ENCODE assay signal across 8 cellular contexts in genomic region chr17:17303010-17303846, GRCh38. TPM values are rescaled to one million over a fixed set of nuclear protein-coding genes. Genes with fewer than 3 reads are reported as not detected.
A peak's percentile ranks its signal among the peaks of the same experiment; 100 is the strongest.
DNase-seq lines count a peak whose midpoint lies in the region; ATAC-seq and TF ChIP-seq lines count a peak whose summit lies in the region.

TSS of gene NT5M (plus strand) at chr17:17303373. CDS start at chr17:17303551, 178 bp downstream.

- peak in 6 of 7 experiments; percentile 52 to 77 (median 61) for DNase-seq in CD8-positive, alpha-beta T cell
- peak; percentile 50 for DNase-seq in KG1 (lab: John Stamatoyannopoulos, UW)
- DNase-seq in RWPE2 (ENCODE audit: low spot score): peak; percentile 77
- DNase-seq in activated gamma-delta T cell treated with anti-CD3 and anti-CD28 coated beads, Interleukin-2, amount 50 U/mL, for 16 hours (ENCODE audit: low read depth): peak; percentile 40
- peak in 1 of 2 donors; percentile 75 for DNase-seq in suprapubic skin (ENCODE audit: low spot score in 2 of 2)

- intact Hi-C loops in CD8-positive, alpha-beta T cell (cut with DNase I, micrococcal nuclease): loop anchor here in 1 of 2 experiments (2.0 kb wide), 1 partner anchor 66 kb away; the partner anchor contains the start of gene FLCN

- peak within 1 kb of the TSS; percentile 90 for H3K4me3 Mint-ChIP-seq in CD8-positive, alpha-beta T cell

- peaks cover 2% of the 10 kb centered on the region for H3K27me3 Mint-ChIP-seq in CD8-positive, alpha-beta T cell (ENCODE audit: low read depth)

- H3K27me3 ChIP-seq in CD8-positive, alpha-beta T cell (ENCODE audit: insufficient read depth, low read length): no peaks in the 10 kb centered on the region
- H3K27me3 ChIP-seq in RWPE2 (ENCODE audit: insufficient read depth, poor library complexity, severe bottlenecking) (no peaks in the 10 kb centered on the region), gastroesophageal sphincter (no peaks in the 10 kb centered on the region), neutrophil (peaks cover 41% of the 10 kb centered on the region), suprapubic skin (no peaks in the 10 kb centered on the region)

- TF ChIP-seq EP300 in gastroesophageal sphincter (IDR thresholded peaks at IDR 0.05) (no peak), suprapubic skin (IDR thresholded peaks at IDR 0.05) (no peak)

- TF ChIP-seq CTCF in CD8-positive, alpha-beta T cell (IDR thresholded peaks at IDR 0.05): no peak
- no peak for TF ChIP-seq CTCF in RWPE2 (IDR thresholded peaks at IDR 0.05; ENCODE audit: poor library complexity, severe bottlenecking)
- TF ChIP-seq CTCF in gastroesophageal sphincter (IDR thresholded peaks at IDR 0.05): peak in 1 of 4 experiments; percentile 11
- no peak for TF ChIP-seq CTCF in neutrophil (IDR thresholded peaks at IDR 0.05)
- TF ChIP-seq CTCF in suprapubic skin (IDR thresholded peaks at IDR 0.05): no peak

- peak within 1 kb of the TSS; percentile 6 for H3K27ac ChIP-seq in CD8-positive, alpha-beta T cell (ENCODE audit: low read depth, low read length)
- H3K27ac ChIP-seq in RWPE2 (ENCODE audit: poor library complexity, severe bottlenecking) (peak within 1 kb of the TSS; percentile 9), gastroesophageal sphincter (peak within 1 kb of the TSS in 3 of 4 donors; percentile 82 to 91 (median 83)), neutrophil (peak within 1 kb of the TSS; percentile 38), suprapubic skin (peak within 1 kb of the TSS; percentile 20)

- no peaks in the 10 kb centered on the region for H3K36me3 Mint-ChIP-seq in CD8-positive, alpha-beta T cell

- peak; percentile 54 for ATAC-seq in CD8-positive, alpha-beta T cell
- ATAC-seq in GM19467 (IDR thresholded peaks at IDR 0.05; ENCODE audit: unreplicated experiment) (peak; percentile 50), RWPE2 (ENCODE audit: low read depth) (peak; percentile 84), gastroesophageal sphincter (peak; percentile 89)

- TF ChIP-seq POLR2A in gastroesophageal sphincter (IDR thresholded peaks at IDR 0.05): peak; percentile 24 to 28
- TF ChIP-seq POLR2A in suprapubic skin (IDR thresholded peaks at IDR 0.05): no peak

- POLR2A ChIA-PET in CD8-positive, alpha-beta T cell (lab: Charles Lee): no interaction called here

- CTCF ChIA-PET in CD8-positive, alpha-beta T cell (lab: Charles Lee): interaction anchor here (2.2 kb wide), 1 partner anchor 10 kb away, joined by 7 read pairs; no protein-coding TSS in a partner anchor

- WGBS in gastroesophageal sphincter (ENCODE audit: low coverage in 1 of 2), 2 donors: 0% methylated on average over 1 to 2 of the region's 107 CpGs
- WGBS in suprapubic skin: under 1% methylated on average over 16 of the region's 107 CpGs

- H3K36me3 ChIP-seq in CD8-positive, alpha-beta T cell (ENCODE audit: insufficient read depth, low read length): no peaks in the 10 kb centered on the region
- H3K36me3 ChIP-seq in RWPE2 (ENCODE audit: low read depth) (no peaks in the 10 kb centered on the region), gastroesophageal sphincter (peaks cover 0 to 4% of the 10 kb centered on the region in 2 donors), neutrophil (no peaks in the 10 kb centered on the region), suprapubic skin (no peaks in the 10 kb centered on the region)

- peaks cover 38% of the 10 kb centered on the region for H3K4me1 ChIP-seq in CD8-positive, alpha-beta T cell (ENCODE audit: insufficient read depth, low read length)
- H3K4me1 ChIP-seq in RWPE2 (ENCODE audit: insufficient read depth, poor library complexity, severe bottlenecking) (peaks cover 4% of the 10 kb centered on the region), gastroesophageal sphincter (peaks cover 0 to 34% (median 10%) of the 10 kb centered on the region in 3 donors), neutrophil (ENCODE audit: control insufficient read depth in 1 of 2, insufficient read depth in 1 of 2, low read depth in 1 of 2, low read length in 1 of 2) (peaks cover 30 to 39% of the 10 kb centered on the region in 2 experiments), suprapubic skin (peaks cover 19% of the 10 kb centered on the region)

- H3K4me1 Mint-ChIP-seq in CD8-positive, alpha-beta T cell (ENCODE audit: low read depth): peaks cover 29% of the 10 kb centered on the region

- peak within 1 kb of the TSS; percentile 88 for H3K27ac Mint-ChIP-seq in CD8-positive, alpha-beta T cell

- H3K9me3 ChIP-seq in CD8-positive, alpha-beta T cell (ENCODE audit: low read length): no peaks in the 10 kb centered on the region
- H3K9me3 ChIP-seq in RWPE2 (ENCODE audit: severe bottlenecking): no peaks in the 10 kb centered on the region
- no peaks in the 10 kb centered on the region for H3K9me3 ChIP-seq in gastroesophageal sphincter
- H3K9me3 ChIP-seq in neutrophil: no peaks in the 10 kb centered on the region
- no peaks in the 10 kb centered on the region for H3K9me3 ChIP-seq in suprapubic skin

- no peaks in the 10 kb centered on the region for H3K9me3 Mint-ChIP-seq in CD8-positive, alpha-beta T cell

- H3K4me3 ChIP-seq in CD8-positive, alpha-beta T cell (ENCODE audit: low read depth, low read length): peak within 1 kb of the TSS; percentile 44
- H3K4me3 ChIP-seq in RWPE2 (ENCODE audit: severe bottlenecking) (peak within 1 kb of the TSS; percentile 98), gastroesophageal sphincter (peak within 1 kb of the TSS; percentile 40 to 72), neutrophil (ENCODE audit: low read depth in 1 of 2, low read length in 1 of 2) (peak within 1 kb of the TSS; percentile 60 to 61), suprapubic skin (peak within 1 kb of the TSS; percentile 59)

RNA-seq across cellular contexts. Expression of gene NT5M, which starts in this region (rescaled TPM):
- 1 to 10 TPM; 2.2 to 2.4 TPM for total RNA-seq in CD8-positive, alpha-beta T cell
- total RNA-seq in gastroesophageal sphincter: 1 to 10 TPM; 2.3 to 9.0 (median 4.5) TPM
- total RNA-seq in suprapubic skin: 1 to 10 TPM; 1.2 to 4.6 (median 1.9) TPM

Comparison
In these comparisons a context has a peak if more than half of its experiments do, and no peak if none do; other contexts are left out.
1. H3K27ac ChIP-seq: peak in every context shown above with its lines; median percentile 83 in gastroesophageal sphincter; 38 in neutrophil; 20 in suprapubic skin; 9 in RWPE2; 6 in CD8-positive, alpha-beta T cell.
2. H3K4me3 ChIP-seq: peak in every context shown above with its lines; median percentile 98 in RWPE2; 60 in neutrophil; 59 in suprapubic skin; 56 in gastroesophageal sphincter; 44 in CD8-positive, alpha-beta T cell.
3. POLR2A ChIP-seq: peak in gastroesophageal sphincter (2 of 2); none in suprapubic skin (0 of 2).
4. Peak in every context shown above with its lines, with median percentiles within 50 percentile points of each other: ATAC-seq.